In the genomic region with DNA sequence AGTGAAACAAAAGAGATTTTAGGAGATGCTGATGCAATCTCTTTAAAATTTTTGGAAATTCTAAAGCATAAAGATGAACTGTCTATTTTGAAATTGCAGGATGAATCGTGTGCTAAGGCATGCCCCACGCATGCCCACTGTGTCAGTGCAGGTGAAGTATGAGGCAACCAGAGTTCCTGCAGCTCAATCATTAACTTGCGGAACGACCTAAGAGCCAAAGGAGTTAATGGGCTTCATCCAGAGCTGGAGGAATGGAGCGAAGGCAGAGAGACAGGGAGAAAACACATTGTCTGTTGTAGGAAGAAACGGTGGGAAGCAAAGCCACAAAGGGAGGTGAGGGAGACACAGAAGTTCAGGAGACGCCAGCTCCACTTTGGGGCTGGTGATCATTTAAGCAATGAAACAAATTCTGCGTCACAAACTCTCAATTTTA, we compare ENCODE assay signal across 1 cellular context.
TF ChIP-seq lines count a peak whose summit lies in the region.

No MANE protein-coding gene starts in this region.

TF ChIP-seq in neural cell, 6 proteins besides CTCF, POLR2A, EP300 and RAD21 (continued from another document):
- TF ChIP-seq, protein P1, sequence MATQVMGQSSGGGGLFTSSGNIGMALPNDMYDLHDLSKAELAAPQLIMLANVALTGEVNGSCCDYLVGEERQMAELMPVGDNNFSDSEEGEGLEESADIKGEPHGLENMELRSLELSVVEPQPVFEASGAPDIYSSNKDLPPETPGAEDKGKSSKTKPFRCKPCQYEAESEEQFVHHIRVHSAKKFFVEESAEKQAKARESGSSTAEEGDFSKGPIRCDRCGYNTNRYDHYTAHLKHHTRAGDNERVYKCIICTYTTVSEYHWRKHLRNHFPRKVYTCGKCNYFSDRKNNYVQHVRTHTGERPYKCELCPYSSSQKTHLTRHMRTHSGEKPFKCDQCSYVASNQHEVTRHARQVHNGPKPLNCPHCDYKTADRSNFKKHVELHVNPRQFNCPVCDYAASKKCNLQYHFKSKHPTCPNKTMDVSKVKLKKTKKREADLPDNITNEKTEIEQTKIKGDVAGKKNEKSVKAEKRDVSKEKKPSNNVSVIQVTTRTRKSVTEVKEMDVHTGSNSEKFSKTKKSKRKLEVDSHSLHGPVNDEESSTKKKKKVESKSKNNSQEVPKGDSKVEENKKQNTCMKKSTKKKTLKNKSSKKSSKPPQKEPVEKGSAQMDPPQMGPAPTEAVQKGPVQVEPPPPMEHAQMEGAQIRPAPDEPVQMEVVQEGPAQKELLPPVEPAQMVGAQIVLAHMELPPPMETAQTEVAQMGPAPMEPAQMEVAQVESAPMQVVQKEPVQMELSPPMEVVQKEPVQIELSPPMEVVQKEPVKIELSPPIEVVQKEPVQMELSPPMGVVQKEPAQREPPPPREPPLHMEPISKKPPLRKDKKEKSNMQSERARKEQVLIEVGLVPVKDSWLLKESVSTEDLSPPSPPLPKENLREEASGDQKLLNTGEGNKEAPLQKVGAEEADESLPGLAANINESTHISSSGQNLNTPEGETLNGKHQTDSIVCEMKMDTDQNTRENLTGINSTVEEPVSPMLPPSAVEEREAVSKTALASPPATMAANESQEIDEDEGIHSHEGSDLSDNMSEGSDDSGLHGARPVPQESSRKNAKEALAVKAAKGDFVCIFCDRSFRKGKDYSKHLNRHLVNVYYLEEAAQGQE (IDR thresholded peaks at IDR 0.05; ENCODE audit: borderline replicate concordance), result no peak
- TF ChIP-seq TAF1 (IDR thresholded peaks at IDR 0.05; ENCODE audit: low read depth), result no peak
- no peak for TF ChIP-seq POLR2AphosphoS5 (IDR thresholded peaks at IDR 0.05)
- TF ChIP-seq SMC3 (conservative IDR thresholded peaks at IDR 0.05; ENCODE audit: poor library complexity), result no peak
